ENCODE assay signal across 27 cellular contexts in genomic region chr2:37790462-37790861, GRCh38.
"Had no signal": no experiment of that assay in that cellular context is flagged by ENCODE, and none has a peak within 500 bp of the region (broad histone marks: within the 10 kb centered on the region; RNA-seq: fewer than 3 reads in every experiment).

No MANE protein-coding gene starts in this region.

- FAIRE-seq: frontal cortex had no signal

- H3K36me3 Mint-ChIP-seq: activated naive CD4-positive, alpha-beta T cell treated with anti-CD3 and anti-CD28 coated beads, Interleukin-2, amount 10 ng/mL, durations not matched to agents 7 days and 5 days; type B pancreatic cell had no signal

- H3K4me1 Mint-ChIP-seq: activated B cell treated with CpG ODN at 0.5 μM for 24 hours; activated CD8-positive, alpha-beta memory T cell treated with anti-CD3 and anti-CD28 coated beads, Interleukin-2, amount 10 ng/mL, durations not matched to agents 7 days and 5 days; activated naive CD4-positive, alpha-beta T cell treated with anti-CD3 and anti-CD28 coated beads, Interleukin-2, amount 10 ng/mL, durations not matched to agents 7 days and 5 days; naive B cell; neural crest cell had no signal

- DNase-seq: activated B cell treated with CpG ODN at 0.5 μM for 24 hours; activated CD4-positive, alpha-beta T cell treated with anti-CD3 and anti-CD28 coated beads for 48 hours; activated CD8-positive, alpha-beta memory T cell treated with anti-CD3 and anti-CD28 coated beads, Interleukin-2, amount 10 ng/mL, durations not matched to agents 7 days and 5 days; activated CD8-positive, alpha-beta T cell treated with anti-CD3 and anti-CD28 coated beads for 36 hours; activated effector memory CD4-positive, alpha-beta T cell treated with anti-CD3 and anti-CD28 coated beads, Interleukin-2, amount 50 U/mL, for 16 hours; activated naive CD4-positive, alpha-beta T cell treated with anti-CD3 and anti-CD28 coated beads, Interleukin-2, amount 10 ng/mL, durations not matched to agents 7 days and 5 days; activated T-cell treated with anti-CD3 and anti-CD28 coated beads for 4 hours; anterior cingulate cortex; body of pancreas; caudate nucleus; dermis blood vessel endothelial cell; effector CD8-positive, alpha-beta T cell; head of caudate nucleus; hypothalamus; left cardiac atrium; mesenchymal stem cell; naive B cell; retina; sigmoid colon; stimulated activated CD4-positive, alpha-beta T cell treated with anti-CD3 and anti-CD28 coated beads, Interleukin-4, amount 100 ng/mL, for 24 hours; stimulated activated naive CD4-positive, alpha-beta T cell treated with Interleukin-2 at 50 U/mL for 16 hours; T-helper 9 cell had no signal

- H3K27ac ChIP-seq: body of pancreas, esophagus muscularis mucosa, sigmoid colon, thoracic aorta had no signal

- H3K27me3 Mint-ChIP-seq: activated B cell treated with CpG ODN at 0.5 μM for 24 hours; activated CD8-positive, alpha-beta memory T cell treated with anti-CD3 and anti-CD28 coated beads, Interleukin-2, amount 10 ng/mL, durations not matched to agents 7 days and 5 days; activated CD8-positive, alpha-beta T cell treated with anti-CD3 and anti-CD28 coated beads for 36 hours; type B pancreatic cell had no signal

- ATAC-seq: activated CD8-positive, alpha-beta memory T cell treated with anti-CD3 and anti-CD28 coated beads, Interleukin-2, amount 10 ng/mL, durations not matched to agents 7 days and 5 days; activated CD8-positive, alpha-beta T cell treated with anti-CD3 and anti-CD28 coated beads for 36 hours; body of pancreas; left cardiac atrium had no signal

- H3K4me3 ChIP-seq: body of pancreas, esophagus muscularis mucosa, sigmoid colon, thoracic aorta had no signal

- H3K27ac Mint-ChIP-seq: activated B cell treated with CpG ODN at 0.5 μM for 24 hours; activated CD8-positive, alpha-beta memory T cell treated with anti-CD3 and anti-CD28 coated beads, Interleukin-2, amount 10 ng/mL, durations not matched to agents 7 days and 5 days; activated CD8-positive, alpha-beta T cell treated with anti-CD3 and anti-CD28 coated beads for 36 hours; activated naive CD4-positive, alpha-beta T cell treated with anti-CD3 and anti-CD28 coated beads, Interleukin-2, amount 10 ng/mL, durations not matched to agents 7 days and 5 days; type B pancreatic cell had no signal

- H3K4me3 Mint-ChIP-seq: activated B cell treated with CpG ODN at 0.5 μM for 24 hours; activated CD8-positive, alpha-beta memory T cell treated with anti-CD3 and anti-CD28 coated beads, Interleukin-2, amount 10 ng/mL, durations not matched to agents 7 days and 5 days; activated CD8-positive, alpha-beta T cell treated with anti-CD3 and anti-CD28 coated beads for 36 hours; activated naive CD4-positive, alpha-beta T cell treated with anti-CD3 and anti-CD28 coated beads, Interleukin-2, amount 10 ng/mL, durations not matched to agents 7 days and 5 days; naive B cell; neural crest cell; type B pancreatic cell had no signal

- H3K9me3 ChIP-seq: thoracic aorta had no signal

- H3K27me3 ChIP-seq: esophagus muscularis mucosa, sigmoid colon had no signal

- H3K4me1 ChIP-seq: body of pancreas had no signal

- H3K36me3 ChIP-seq: esophagus muscularis mucosa, sigmoid colon, thoracic aorta had no signal
